ENCODE assay signal across 24 cellular contexts in the genomic region with DNA sequence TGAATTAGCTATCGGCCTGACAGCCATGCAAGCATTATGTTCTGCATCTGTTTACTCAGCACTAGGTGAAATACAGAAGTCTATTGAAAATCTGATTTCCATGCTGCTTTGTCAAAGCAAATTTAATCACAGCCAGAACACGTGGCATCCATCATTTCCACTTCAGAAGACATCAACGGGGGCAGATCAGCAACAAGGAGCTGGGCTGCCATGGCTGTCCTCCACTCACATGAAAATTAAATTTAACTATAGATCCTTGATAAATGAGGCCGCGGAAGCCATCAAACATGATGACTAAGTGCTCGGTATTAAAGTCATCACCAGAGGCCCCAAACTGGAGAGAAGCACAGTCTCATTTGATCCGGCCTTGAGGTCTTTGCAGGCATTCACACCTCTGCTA.
"Had no signal": no experiment of that assay in that cellular context is flagged by ENCODE, and none has a peak within 500 bp of the region (broad histone marks: within the 10 kb centered on the region; RNA-seq: fewer than 3 reads in every experiment).

No MANE protein-coding gene starts in this region.

- H3K4me1 ChIP-seq: pancreas, prostate gland, right lobe of liver, sigmoid colon, suprapubic skin, testis, tibial artery, transverse colon, upper lobe of right lung, vagina had no signal

- H3K27ac ChIP-seq: neutrophil, pancreas, prostate gland, right lobe of liver, sigmoid colon, suprapubic skin, testis, tibial artery, transverse colon, upper lobe of right lung, vagina had no signal

- H3K9me3 ChIP-seq: neutrophil, pancreas, prostate gland, right lobe of liver, sigmoid colon, suprapubic skin, testis, tibial artery, transverse colon, upper lobe of right lung, vagina had no signal

- H3K4me3 ChIP-seq: pancreas, prostate gland, right lobe of liver, sigmoid colon, suprapubic skin, testis, tibial artery, transverse colon, upper lobe of right lung, vagina had no signal

- DNase-seq: naive thymus-derived CD8-positive, alpha-beta T cell; nephron progenitor cell; nucleus accumbens; pancreas; right cardiac atrium; right lobe of liver; sigmoid colon; small intestine; stimulated activated CD4-positive, alpha-beta T cell treated with anti-CD3 and anti-CD28 coated beads, Interleukin-1b, Interleukin-23, amount 100 ng/mL, for 48 hours; stimulated activated CD4-positive, alpha-beta T cell treated with anti-CD3 and anti-CD28 coated beads, Interleukin-4, amount 100 ng/mL, for 1 hour; stimulated activated CD4-positive, alpha-beta T cell treated with anti-CD3 and anti-CD28 coated beads, Interleukin-4, amount 100 ng/mL, for 4 hours; stimulated activated CD8-positive, alpha-beta memory T cell treated with anti-CD3 and anti-CD28 coated beads, Interleukin-4, amount 100 ng/mL, for 48 hours; stimulated activated naive CD4-positive, alpha-beta T cell; stimulated activated naive CD8-positive, alpha-beta T cell treated with anti-CD3 and anti-CD28 coated beads, Interleukin-15, amount 100 ng/mL, for 72 hours; stimulated activated naive CD8-positive, alpha-beta T cell treated with anti-CD3 and anti-CD28 coated beads, Interleukin-15, Interleukin-2, amounts not matched to agents 100 U/mL and 50 U/mL, for 24 hours; substantia nigra; testis; tibial artery; transverse colon; upper lobe of right lung had no signal

- H3K27me3 ChIP-seq: neutrophil, pancreas, right lobe of liver, sigmoid colon, suprapubic skin, testis, tibial artery, transverse colon, upper lobe of right lung, vagina had no signal

- H3K36me3 ChIP-seq: neutrophil, pancreas, prostate gland, right lobe of liver, sigmoid colon, suprapubic skin, tibial artery, transverse colon, upper lobe of right lung, vagina had no signal
